20 cellular contexts compared by ENCODE assay signal in genomic region chr4:1595789-1596325, GRCh38.
DNase-seq lines count a peak whose midpoint lies in the region; ATAC-seq and TF ChIP-seq lines count a peak whose summit lies in the region.
"Had no signal": no experiment of that assay in that cellular context is flagged by ENCODE, and none has a peak within 500 bp of the region (broad histone marks: within the 10 kb centered on the region; RNA-seq: fewer than 3 reads in every experiment).

No MANE protein-coding gene starts in this region.

- H3K23ac ChIP-seq in neuronal stem cell (ENCODE audit: low read depth, low read length, poor library complexity), result no peak overlapping the region

- POLR2A ChIA-PET in activated naive CD8-positive, alpha-beta T cell treated with anti-CD3 and anti-CD28 coated beads, Interleukin-2, amount 10 ng/mL, durations not matched to agents 7 days and 5 days (lab: Charles Lee), result no interaction called here

- TF ChIP-seq EP300 in sigmoid colon (IDR thresholded peaks at IDR 0.05), result no peak

- H3K27ac Mint-ChIP-seq in activated naive CD8-positive, alpha-beta T cell treated with anti-CD3 and anti-CD28 coated beads, Interleukin-2, amount 10 ng/mL, durations not matched to agents 7 days and 5 days, result no peak overlapping the region
- no peak overlapping the region for H3K27ac Mint-ChIP-seq in activated naive CD8-positive, alpha-beta T cell treated with anti-CD3 and anti-CD28 coated beads for 36 hours

- H3K4ac ChIP-seq in neuronal stem cell (ENCODE audit: low read length), result no peak overlapping the region

- no peak overlapping the region for H2BK120ac ChIP-seq in neuronal stem cell (ENCODE audit: low read depth, low read length)

- peaks cover 2% of the 10 kb centered on the region for H3K27me3 Mint-ChIP-seq in activated naive CD8-positive, alpha-beta T cell treated with anti-CD3 and anti-CD28 coated beads, Interleukin-2, amount 10 ng/mL, durations not matched to agents 7 days and 5 days
- H3K27me3 Mint-ChIP-seq in activated naive CD8-positive, alpha-beta T cell treated with anti-CD3 and anti-CD28 coated beads for 36 hours, result no peaks in the 10 kb centered on the region

- H3K9ac ChIP-seq in neuronal stem cell (ENCODE audit: low read depth, low read length, poor library complexity), result no peak overlapping the region

- intact Hi-C loops in sigmoid colon (cut with DNase I), result no loop called here

- H3K9me3 ChIP-seq in RWPE2 (ENCODE audit: severe bottlenecking) (peaks cover 5% of the 10 kb centered on the region), sigmoid colon (peaks cover 0 to 10% (median 4%) of the 10 kb centered on the region in 4 donors), neuronal stem cell (replicated peaks in 1 of 2; ENCODE audit: control insufficient read depth in 2 of 2, insufficient read depth in 1 of 2, low read depth in 1 of 2, low read length in 2 of 2) (peaks cover 0 to 2% of the 10 kb centered on the region in 2 donors)

- H4K8ac ChIP-seq in neuronal stem cell (ENCODE audit: low read depth, low read length), result no peak overlapping the region

- no peak overlapping the region for H3K4me3 Mint-ChIP-seq in activated naive CD8-positive, alpha-beta T cell treated with anti-CD3 and anti-CD28 coated beads, Interleukin-2, amount 10 ng/mL, durations not matched to agents 7 days and 5 days
- H3K4me3 Mint-ChIP-seq in activated naive CD8-positive, alpha-beta T cell treated with anti-CD3 and anti-CD28 coated beads for 36 hours, result no peak overlapping the region

- peak; percentile 15 for DNase-seq in activated naive CD8-positive, alpha-beta T cell treated with anti-CD3 and anti-CD28 coated beads, Interleukin-2, amount 10 ng/mL, durations not matched to agents 7 days and 5 days
- no peak for DNase-seq in activated naive CD8-positive, alpha-beta T cell treated with anti-CD3 and anti-CD28 coated beads for 36 hours
- DNase-seq in RWPE2 (ENCODE audit: low spot score) (peak; percentile 52), iPS-NIHi11 (ENCODE audit: low spot score) (peak; percentile 9), sigmoid colon (peak; percentile 28), cerebellar cortex (ENCODE audit: low spot score) (no peak), neuronal stem cell (ENCODE audit: low spot score) (no peak), middle frontal gyrus (ENCODE audit: extremely low spot score, low spot score) (no peak)
- DNase-seq: 8988T, GOT3, IMR-90, MV-4-11, NCI-H1105 treated with DMSO at 0.1 percent for 48 hours, NCI-H1694, NCI-H2081, NCI-H2171, NCI-H524 treated with DMSO at 0.1 percent for 48 hours, NCI-H82 had no signal

- no peak for ATAC-seq in activated naive CD8-positive, alpha-beta T cell treated with anti-CD3 and anti-CD28 coated beads, Interleukin-2, amount 10 ng/mL, durations not matched to agents 7 days and 5 days (ENCODE audit: low read depth)
- no peak for ATAC-seq in RWPE2 (ENCODE audit: low read depth)
- ATAC-seq: Panc1 had no signal

- H2BK12ac ChIP-seq in neuronal stem cell (ENCODE audit: low read length), result no peak overlapping the region

- H3K4me3 ChIP-seq in RWPE2 (ENCODE audit: severe bottlenecking) (no peak overlapping the region), sigmoid colon (no peak overlapping the region), neuronal stem cell (ENCODE audit: low read length in 2 of 2) (peak overlapping the region in 1 of 2 donors; percentile 42)

- no peak overlapping the region for H2AFZ ChIP-seq in neuronal stem cell (ENCODE audit: low read length)

- no peak for TF ChIP-seq POLR2A in sigmoid colon (IDR thresholded peaks at IDR 0.05)

- no peaks in the 10 kb centered on the region for H3K27me3 ChIP-seq in RWPE2 (ENCODE audit: insufficient read depth, poor library complexity, severe bottlenecking)
- H3K27me3 ChIP-seq in sigmoid colon, result peaks cover 0 to 5% (median 4%) of the 10 kb centered on the region in 3 donors
- peaks cover 0 to 6% (median 0%) of the 10 kb centered on the region in 3 experiments for H3K27me3 ChIP-seq in neuronal stem cell (ENCODE audit: control insufficient read depth in 3 of 3, insufficient read depth in 3 of 3, low read depth in 1 of 3, low read length in 3 of 3)

- H2BK15ac ChIP-seq in neuronal stem cell (ENCODE audit: low read length), result no peak overlapping the region

- no peaks in the 10 kb centered on the region for H3K4me1 ChIP-seq in RWPE2 (ENCODE audit: insufficient read depth, poor library complexity, severe bottlenecking)
- no peaks in the 10 kb centered on the region for H3K4me1 ChIP-seq in sigmoid colon
- H3K4me1 ChIP-seq in neuronal stem cell (ENCODE audit: control insufficient read depth in 2 of 2, insufficient read depth in 1 of 2, low read depth in 1 of 2, low read length in 2 of 2), result peaks cover 0 to 6% of the 10 kb centered on the region in 2 donors

- H2AK5ac ChIP-seq in neuronal stem cell (ENCODE audit: low read depth, low read length), result no peak overlapping the region

- TF ChIP-seq CTCF in RWPE2 (IDR thresholded peaks at IDR 0.05; ENCODE audit: poor library complexity, severe bottlenecking) (no peak), sigmoid colon (IDR thresholded peaks at IDR 0.05) (no peak)

- H3K14ac ChIP-seq in neuronal stem cell (ENCODE audit: low read length), result no peak overlapping the region

- H3K9me3 Mint-ChIP-seq in activated naive CD8-positive, alpha-beta T cell treated with anti-CD3 and anti-CD28 coated beads, Interleukin-2, amount 10 ng/mL, durations not matched to agents 7 days and 5 days, result peaks cover 4% of the 10 kb centered on the region
- peaks cover 5% of the 10 kb centered on the region for H3K9me3 Mint-ChIP-seq in activated naive CD8-positive, alpha-beta T cell treated with anti-CD3 and anti-CD28 coated beads for 36 hours

- H2BK5ac ChIP-seq in neuronal stem cell (ENCODE audit: low read length), result no peak overlapping the region

- H3K36me3 Mint-ChIP-seq in activated naive CD8-positive, alpha-beta T cell treated with anti-CD3 and anti-CD28 coated beads, Interleukin-2, amount 10 ng/mL, durations not matched to agents 7 days and 5 days, result no peaks in the 10 kb centered on the region
- H3K36me3 Mint-ChIP-seq in activated naive CD8-positive, alpha-beta T cell treated with anti-CD3 and anti-CD28 coated beads for 36 hours, result peaks cover 2% of the 10 kb centered on the region

- H3K18ac ChIP-seq in neuronal stem cell (ENCODE audit: low read length), result no peak overlapping the region

- H3K4me1 Mint-ChIP-seq in activated naive CD8-positive, alpha-beta T cell treated with anti-CD3 and anti-CD28 coated beads, Interleukin-2, amount 10 ng/mL, durations not matched to agents 7 days and 5 days, result peaks cover 5% of the 10 kb centered on the region
- H3K4me1 Mint-ChIP-seq in activated naive CD8-positive, alpha-beta T cell treated with anti-CD3 and anti-CD28 coated beads for 36 hours, result peaks cover 6% of the 10 kb centered on the region

- H3K27ac ChIP-seq in RWPE2 (ENCODE audit: poor library complexity, severe bottlenecking), result no peak overlapping the region
- H3K27ac ChIP-seq in sigmoid colon, result no peak overlapping the region
- no peak overlapping the region for H3K27ac ChIP-seq in neuronal stem cell (replicated peaks; ENCODE audit: low read length)
- H3K27ac ChIP-seq: C4-2B had no signal

- no peak overlapping the region for H4K91ac ChIP-seq in neuronal stem cell (ENCODE audit: low read depth, low read length, poor library complexity)

- no peaks in the 10 kb centered on the region for H3K36me3 ChIP-seq in RWPE2 (ENCODE audit: low read depth)
- H3K36me3 ChIP-seq in sigmoid colon, result no peaks in the 10 kb centered on the region
- H3K36me3 ChIP-seq in neuronal stem cell (replicated peaks in 1 of 2; ENCODE audit: control insufficient read depth in 2 of 2, insufficient read depth in 2 of 2, low read length in 2 of 2), result no peaks in the 10 kb centered on the region

- H3K4me2 ChIP-seq in neuronal stem cell (ENCODE audit: insufficient read depth, low read length, poor library complexity, severe bottlenecking), result no peak overlapping the region

- no peaks in the 10 kb centered on the region for H3K79me1 ChIP-seq in neuronal stem cell (ENCODE audit: low read depth, low read length)

- 82 to 91% methylated on average over 10 of the region's 10 CpGs for WGBS in sigmoid colon, 2 donors
- no CpG with 5 or more reads among the region's 10 CpGs for WGBS in neuronal stem cell (ENCODE audit: extremely low coverage in 2 of 2, insufficient read length in 2 of 2, insufficient replicate concordance in 1 of 2), 2 donors

Comparison
In these comparisons a context has a peak if more than half of its experiments do, and no peak if none do; other contexts are left out.
1. DNase-seq: peak in activated naive CD8-positive, alpha-beta T cell treated with anti-CD3 and anti-CD28 coated beads, Interleukin-2, amount 10 ng/mL, durations not matched to agents 7 days and 5 days (single experiment), RWPE2 (single experiment), iPS-NIHi11 (single experiment) and sigmoid colon (single experiment); none in activated naive CD8-positive, alpha-beta T cell treated with anti-CD3 and anti-CD28 coated beads for 36 hours (single experiment), cerebellar cortex (single experiment), neuronal stem cell (single experiment) and middle frontal gyrus (single experiment).